ENCODE assay signal across 25 cellular contexts in the genomic region with DNA sequence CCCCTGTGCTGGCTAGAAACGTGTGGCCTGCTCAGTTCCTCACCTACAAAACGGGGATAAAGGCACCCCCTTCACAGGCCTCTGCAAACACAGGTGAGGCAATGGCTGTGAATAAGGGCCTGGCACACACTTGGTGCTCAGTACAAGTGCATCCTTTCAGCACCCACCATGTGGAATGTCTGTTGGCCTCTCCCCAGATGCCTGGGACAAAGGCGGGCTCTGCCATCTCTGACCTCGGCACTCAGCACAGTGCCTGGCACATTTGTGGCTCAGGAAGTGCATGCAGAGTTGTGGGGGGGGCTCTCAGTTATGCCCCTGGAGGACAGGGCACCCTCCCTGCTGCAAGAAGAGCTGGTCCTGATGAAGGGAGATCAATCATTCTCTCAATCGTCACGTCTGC.
"Had no signal": no experiment of that assay in that cellular context is flagged by ENCODE, and none has a peak within 500 bp of the region (broad histone marks: within the 10 kb centered on the region; RNA-seq: fewer than 3 reads in every experiment).

No MANE protein-coding gene starts in this region.

- H3K36me3 ChIP-seq: brain microvascular endothelial cell, WERI-Rb-1 had no signal

- H3K36me3 Mint-ChIP-seq: activated CD4-positive, alpha-beta memory T cell treated with anti-CD3 and anti-CD28 coated beads for 36 hours; activated naive CD4-positive, alpha-beta T cell treated with anti-CD3 and anti-CD28 coated beads, Interleukin-2, amount 10 ng/mL, durations not matched to agents 7 days and 5 days; activated naive CD4-positive, alpha-beta T cell treated with anti-CD3 and anti-CD28 coated beads, Interleukin-2, amount 50 U/mL, for 72 hours; activated naive CD8-positive, alpha-beta T cell treated with anti-CD3 and anti-CD28 coated beads, Interleukin-2, amount 10 ng/mL, durations not matched to agents 7 days and 5 days had no signal

- H3K4me1 Mint-ChIP-seq: activated CD4-positive, alpha-beta T cell treated with anti-CD3 and anti-CD28 coated beads, Interleukin-2, amount 10 ng/mL, durations not matched to agents 24 days and 14 days; activated naive CD4-positive, alpha-beta T cell treated with anti-CD3 and anti-CD28 coated beads, Interleukin-2, amount 10 ng/mL, durations not matched to agents 7 days and 5 days; activated naive CD8-positive, alpha-beta T cell treated with anti-CD3 and anti-CD28 coated beads, Interleukin-2, amount 10 ng/mL, durations not matched to agents 7 days and 5 days; T-helper 17 cell had no signal

- ATAC-seq: activated CD4-positive, CD25-positive, alpha-beta regulatory T cell treated with anti-CD3 and anti-CD28 coated beads, Interleukin-2, amount 50 U/mL, for 24 hours; activated CD8-positive, alpha-beta T cell treated with anti-CD3 and anti-CD28 coated beads, Interleukin-2, amount 10 ng/mL, durations not matched to agents 7 days and 5 days; activated naive CD4-positive, alpha-beta T cell treated with anti-CD3 and anti-CD28 coated beads, Interleukin-2, amount 50 U/mL, for 72 hours; activated T-cell treated with anti-CD3 and anti-CD28 coated beads, Interleukin-2, amount 50 U/mL, for 72 hours; esophagus mucosa; T-helper 17 cell had no signal

- H3K27ac ChIP-seq: brain microvascular endothelial cell, WERI-Rb-1 had no signal

- H3K4me3 Mint-ChIP-seq: activated B cell treated with CpG ODN at 0.5 μM for 24 hours; activated CD4-positive, alpha-beta memory T cell treated with anti-CD3 and anti-CD28 coated beads for 36 hours; activated CD4-positive, alpha-beta T cell treated with anti-CD3 and anti-CD28 coated beads, Interleukin-2, amount 10 ng/mL, durations not matched to agents 24 days and 14 days; activated CD8-positive, alpha-beta T cell treated with anti-CD3 and anti-CD28 coated beads, Interleukin-2, amount 10 ng/mL, durations not matched to agents 7 days and 5 days; activated naive CD4-positive, alpha-beta T cell treated with anti-CD3 and anti-CD28 coated beads, Interleukin-2, amount 10 ng/mL, durations not matched to agents 7 days and 5 days; activated naive CD8-positive, alpha-beta T cell treated with anti-CD3 and anti-CD28 coated beads, Interleukin-2, amount 10 ng/mL, durations not matched to agents 7 days and 5 days; activated T-cell treated with anti-CD3 and anti-CD28 coated beads, Interleukin-2, amount 50 U/mL, for 24 hours; activated T-cell treated with anti-CD3 and anti-CD28 coated beads, Interleukin-2, amount 50 U/mL, for 72 hours; T-helper 17 cell; T-helper 2 cell treated with Interferon-gamma antibody and Interleukin-4, amounts not matched to agents 5 μg/mL and 100 μg/mL, for 36 hours had no signal

- DNase-seq: activated B cell treated with CpG ODN at 0.5 μM for 24 hours; activated CD4-positive, alpha-beta memory T cell treated with anti-CD3 and anti-CD28 coated beads for 36 hours; activated CD4-positive, alpha-beta T cell treated with anti-CD3 and anti-CD28 coated beads, Interleukin-2, amount 10 ng/mL, durations not matched to agents 24 days and 14 days; activated CD8-positive, alpha-beta T cell treated with anti-CD3 and anti-CD28 coated beads, Interleukin-2, amount 10 ng/mL, durations not matched to agents 7 days and 5 days; activated gamma-delta T cell; activated naive CD4-positive, alpha-beta T cell; activated naive CD4-positive, alpha-beta T cell treated with anti-CD3 and anti-CD28 coated beads, Interleukin-2, amount 10 ng/mL, durations not matched to agents 7 days and 5 days; activated naive CD8-positive, alpha-beta T cell treated with anti-CD3 and anti-CD28 coated beads, Interleukin-2, amount 10 ng/mL, durations not matched to agents 7 days and 5 days; activated T-cell treated with anti-CD3 and anti-CD28 coated beads for 4 hours; activated T-cell treated with anti-CD3 and anti-CD28 coated beads, Interleukin-2, amount 50 U/mL, for 24 hours; activated T-cell treated with anti-CD3 and anti-CD28 coated beads, Interleukin-2, amount 50 U/mL, for 72 hours; brain microvascular endothelial cell; caudate nucleus; cortex of kidney; dermis blood vessel endothelial cell; effector CD8-positive, alpha-beta T cell; foreskin fibroblast; T-helper 1 cell; T-helper 17 cell; T1000; WERI-Rb-1 had no signal

- H3K27ac Mint-ChIP-seq: activated B cell treated with CpG ODN at 0.5 μM for 24 hours; activated CD4-positive, alpha-beta memory T cell treated with anti-CD3 and anti-CD28 coated beads for 36 hours; activated CD4-positive, alpha-beta T cell treated with anti-CD3 and anti-CD28 coated beads, Interleukin-2, amount 10 ng/mL, durations not matched to agents 24 days and 14 days; activated CD8-positive, alpha-beta T cell treated with anti-CD3 and anti-CD28 coated beads, Interleukin-2, amount 10 ng/mL, durations not matched to agents 7 days and 5 days; activated naive CD4-positive, alpha-beta T cell treated with anti-CD3 and anti-CD28 coated beads, Interleukin-2, amount 10 ng/mL, durations not matched to agents 7 days and 5 days; activated naive CD4-positive, alpha-beta T cell treated with anti-CD3 and anti-CD28 coated beads, Interleukin-2, amount 50 U/mL, for 72 hours; activated naive CD8-positive, alpha-beta T cell treated with anti-CD3 and anti-CD28 coated beads, Interleukin-2, amount 10 ng/mL, durations not matched to agents 7 days and 5 days; activated T-cell treated with anti-CD3 and anti-CD28 coated beads, Interleukin-2, amount 50 U/mL, for 24 hours; activated T-cell treated with anti-CD3 and anti-CD28 coated beads, Interleukin-2, amount 50 U/mL, for 72 hours; T-helper 17 cell; T-helper 2 cell treated with Interferon-gamma antibody and Interleukin-4, amounts not matched to agents 5 μg/mL and 100 μg/mL, for 36 hours had no signal

- H3K27me3 Mint-ChIP-seq: activated B cell treated with CpG ODN at 0.5 μM for 24 hours; activated CD4-positive, alpha-beta memory T cell treated with anti-CD3 and anti-CD28 coated beads for 36 hours; activated CD4-positive, alpha-beta T cell treated with anti-CD3 and anti-CD28 coated beads, Interleukin-2, amount 10 ng/mL, durations not matched to agents 24 days and 14 days had no signal

- H3K27me3 ChIP-seq: brain microvascular endothelial cell had no signal

- H3K9me3 Mint-ChIP-seq: activated B cell treated with CpG ODN at 0.5 μM for 24 hours; activated CD4-positive, alpha-beta memory T cell treated with anti-CD3 and anti-CD28 coated beads for 36 hours; activated CD4-positive, alpha-beta T cell treated with anti-CD3 and anti-CD28 coated beads, Interleukin-2, amount 10 ng/mL, durations not matched to agents 24 days and 14 days; activated naive CD4-positive, alpha-beta T cell treated with anti-CD3 and anti-CD28 coated beads, Interleukin-2, amount 10 ng/mL, durations not matched to agents 7 days and 5 days; activated naive CD4-positive, alpha-beta T cell treated with anti-CD3 and anti-CD28 coated beads, Interleukin-2, amount 50 U/mL, for 72 hours; activated naive CD8-positive, alpha-beta T cell treated with anti-CD3 and anti-CD28 coated beads, Interleukin-2, amount 10 ng/mL, durations not matched to agents 7 days and 5 days; activated T-cell treated with anti-CD3 and anti-CD28 coated beads, Interleukin-2, amount 50 U/mL, for 24 hours; activated T-cell treated with anti-CD3 and anti-CD28 coated beads, Interleukin-2, amount 50 U/mL, for 72 hours; T-helper 2 cell treated with Interferon-gamma antibody and Interleukin-4, amounts not matched to agents 5 μg/mL and 100 μg/mL, for 36 hours had no signal
